In the genomic region with DNA sequence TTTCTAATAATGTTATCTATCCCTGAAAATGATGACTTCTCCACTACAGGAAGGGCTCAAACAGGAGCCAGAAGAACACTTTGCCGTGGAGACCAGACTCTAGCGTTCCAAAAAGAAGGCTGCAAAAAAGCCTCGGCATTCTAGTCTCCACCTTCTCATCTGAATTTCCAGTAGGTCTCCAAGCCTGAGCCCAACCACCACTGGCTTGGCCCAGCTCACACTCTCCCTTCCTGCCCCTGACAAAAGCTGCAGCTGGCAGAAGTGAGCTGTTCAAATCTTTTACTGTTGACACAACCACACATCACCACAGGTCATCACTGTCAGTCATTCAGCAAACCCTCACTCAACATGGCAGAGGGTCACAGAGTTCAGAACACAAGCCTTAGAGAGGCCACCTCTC, we compare ENCODE assay signal across 18 cellular contexts.
"Had no signal": no experiment of that assay in that cellular context is flagged by ENCODE, and none has a peak within 500 bp of the region (broad histone marks: within the 10 kb centered on the region; RNA-seq: fewer than 3 reads in every experiment).

No MANE protein-coding gene starts in this region.

- ATAC-seq: mucosa of descending colon; naive thymus-derived CD8-positive, alpha-beta T cell; stimulated activated naive B cell treated with anti-CD40 and anti-IgM and Interleukin-4, amounts not matched to agents 10 μg/mL and 1 μg/mL and 100 μg/mL, for 72 hours; stimulated activated naive CD8-positive, alpha-beta T cell treated with anti-CD3 and anti-CD28 coated beads, Interleukin-15, amount 100 ng/mL, for 72 hours had no signal

- H3K27me3 ChIP-seq: right atrium auricular region, testis, tibial nerve had no signal

- FAIRE-seq: endothelial cell of umbilical vein, islet of Langerhans had no signal

- H3K9me3 ChIP-seq: mucosa of descending colon, sigmoid colon, testis had no signal

- DNase-seq: erythroblast; foreskin melanocyte; hippocampal formation; kidney glomerular epithelial cell; mammary epithelial cell; mucosa of descending colon; naive thymus-derived CD8-positive, alpha-beta T cell; sigmoid colon; stimulated activated CD4-positive, alpha-beta T cell treated with anti-CD3 and anti-CD28 coated beads, Interleukin-2, amount 100 ng/mL, for 24 hours; stimulated activated CD4-positive, alpha-beta T cell treated with anti-CD3 and anti-CD28 coated beads, Interleukin-4, amount 100 ng/mL, for 4 hours; stimulated activated naive B cell treated with anti-CD40 and anti-IgM and Interleukin-4, amounts not matched to agents 10 μg/mL and 1 μg/mL and 100 μg/mL, for 72 hours; stimulated activated naive CD8-positive, alpha-beta T cell treated with anti-CD3 and anti-CD28 coated beads, Interleukin-15, amount 100 ng/mL, for 72 hours; testis had no signal

- H3K4me3 ChIP-seq: mucosa of descending colon, right atrium auricular region, sigmoid colon, skin epidermis, testis, tibial nerve had no signal

- H3K36me3 ChIP-seq: right atrium auricular region, sigmoid colon, tibial nerve had no signal
